In genomic region chr16:85752511-85753420, GRCh38 we compare ENCODE assay signal across 8 cellular contexts. TPM values are rescaled to one million over a fixed set of nuclear protein-coding genes. Genes with fewer than 3 reads are reported as not detected.
DNase-seq lines count a peak whose midpoint lies in the region; ATAC-seq and TF ChIP-seq lines count a peak whose summit lies in the region.

No MANE protein-coding gene starts in this region.

- H3K4me1 ChIP-seq in osteoblast (ENCODE audit: insufficient read depth, low read length), result peaks cover 19% of the 10 kb centered on the region

- H3K4me3 Mint-ChIP-seq in chondrocyte (ENCODE audit: unreplicated experiment), result no peak overlapping the region
- no peak overlapping the region for H3K4me3 Mint-ChIP-seq in T-helper 2 cell treated with Interferon-gamma antibody and Interleukin-4, amounts not matched to agents 5 μg/mL and 100 μg/mL, for 36 hours

- H3K27ac Mint-ChIP-seq in chondrocyte (ENCODE audit: unreplicated experiment), result no peak overlapping the region
- H3K27ac Mint-ChIP-seq in T-helper 2 cell treated with Interferon-gamma antibody and Interleukin-4, amounts not matched to agents 5 μg/mL and 100 μg/mL, for 36 hours, result no peak overlapping the region
- no peak overlapping the region for H3K27ac Mint-ChIP-seq in activated naive CD4-positive, alpha-beta T cell treated with anti-CD3 and anti-CD28 coated beads, Interleukin-2, amount 50 U/mL, for 72 hours

- H4K20me1 ChIP-seq in osteoblast (ENCODE audit: insufficient read depth, low read length), result no peaks in the 10 kb centered on the region

- no peak for ATAC-seq in activated naive CD4-positive, alpha-beta T cell treated with anti-CD3 and anti-CD28 coated beads, Interleukin-2, amount 50 U/mL, for 72 hours

- no peaks in the 10 kb centered on the region for H3K9me3 ChIP-seq in osteoblast (ENCODE audit: low read depth, low read length)

- no peaks in the 10 kb centered on the region for H3K9me3 Mint-ChIP-seq in chondrocyte (ENCODE audit: low read depth)
- no peaks in the 10 kb centered on the region for H3K9me3 Mint-ChIP-seq in T-helper 2 cell treated with Interferon-gamma antibody and Interleukin-4, amounts not matched to agents 5 μg/mL and 100 μg/mL, for 36 hours
- H3K9me3 Mint-ChIP-seq in activated naive CD4-positive, alpha-beta T cell treated with anti-CD3 and anti-CD28 coated beads, Interleukin-2, amount 50 U/mL, for 72 hours, result no peaks in the 10 kb centered on the region

- no peaks in the 10 kb centered on the region for H3K36me3 Mint-ChIP-seq in chondrocyte (ENCODE audit: low read depth)
- no peaks in the 10 kb centered on the region for H3K36me3 Mint-ChIP-seq in T-helper 2 cell treated with Interferon-gamma antibody and Interleukin-4, amounts not matched to agents 5 μg/mL and 100 μg/mL, for 36 hours (ENCODE audit: low read depth)
- no peaks in the 10 kb centered on the region for H3K36me3 Mint-ChIP-seq in activated naive CD4-positive, alpha-beta T cell treated with anti-CD3 and anti-CD28 coated beads, Interleukin-2, amount 50 U/mL, for 72 hours

- H3K27ac ChIP-seq in osteoblast (ENCODE audit: low read depth, low read length), result no peak overlapping the region

- no peak overlapping the region for H3K4me3 ChIP-seq in osteoblast (ENCODE audit: insufficient read depth, low read length)

- no peak overlapping the region for H3K4me2 ChIP-seq in osteoblast (ENCODE audit: insufficient read depth, low read length)

- H3K27me3 Mint-ChIP-seq in chondrocyte (ENCODE audit: low read depth), result peaks cover 5% of the 10 kb centered on the region
- H3K27me3 Mint-ChIP-seq in T-helper 2 cell treated with Interferon-gamma antibody and Interleukin-4, amounts not matched to agents 5 μg/mL and 100 μg/mL, for 36 hours (ENCODE audit: low read depth), result peaks cover 26% of the 10 kb centered on the region

- peaks cover 34% of the 10 kb centered on the region for H3K4me1 Mint-ChIP-seq in chondrocyte (ENCODE audit: low read depth)
- H3K4me1 Mint-ChIP-seq in T-helper 2 cell treated with Interferon-gamma antibody and Interleukin-4, amounts not matched to agents 5 μg/mL and 100 μg/mL, for 36 hours (ENCODE audit: low read depth), result peaks cover 3% of the 10 kb centered on the region

- TF ChIP-seq CTCF in chondrocyte (IDR thresholded peaks at IDR 0.05) (peak; percentile 40), osteoblast (IDR thresholded peaks at IDR 0.05; ENCODE audit: extremely low read depth, low read depth, low read length) (no peak)

- no peaks in the 10 kb centered on the region for H3K79me2 ChIP-seq in osteoblast (ENCODE audit: insufficient read depth, low read length)

- no peak overlapping the region for H2AFZ ChIP-seq in osteoblast (ENCODE audit: low read length)

- no peaks in the 10 kb centered on the region for H3K27me3 ChIP-seq in osteoblast (ENCODE audit: insufficient read depth, low read length)

- no peaks in the 10 kb centered on the region for H3K36me3 ChIP-seq in osteoblast (ENCODE audit: insufficient read depth, low read length)

- DNase-seq in EH (ENCODE audit: low read depth) (peak; percentile 32), NCI-H2171 (lab: John Stamatoyannopoulos, UW) (peak; percentile 36), chondrocyte (ENCODE audit: low spot score) (no peak), osteoblast (ENCODE audit: insufficient read length, low spot score, missing footprints) (peak; percentile 83), NCI-H2196 (lab: John Stamatoyannopoulos, UW; ENCODE audit: unreplicated experiment) (no peak)
- no peak for DNase-seq in T-helper 2 cell treated with Interferon-gamma antibody and Interleukin-4, amounts not matched to agents 5 μg/mL and 100 μg/mL, for 36 hours (ENCODE audit: low spot score)
- DNase-seq in activated naive CD4-positive, alpha-beta T cell treated with anti-CD3 and anti-CD28 coated beads, Interleukin-2, amount 50 U/mL, for 72 hours (ENCODE audit: low spot score in 2 of 2), result no peak
- DNase-seq in activated CD4-positive, CD25-positive, alpha-beta regulatory T cell treated with anti-CD3 and anti-CD28 coated beads, Interleukin-2, amount 50 U/mL, for 72 hours, result no peak

RNA-seq across cellular contexts. Expression of gene C16orf74, which starts 1.9 kb away (rescaled TPM):
- total RNA-seq in chondrocyte (0.82 to 1.6 TPM (median 1.0 TPM) in 3 replicates), osteoblast (0.59 and 0.72 TPM in 2 replicates)
- 1 to 10 TPM in 1 of 2 donors, under 1 TPM in 1; 0.46 to 1.4 TPM for total RNA-seq in activated naive CD4-positive, alpha-beta T cell treated with anti-CD3 and anti-CD28 coated beads, Interleukin-2, amount 50 U/mL, for 72 hours

RNA-seq across cellular contexts. Expression of gene EMC8, which starts 46.6 kb away (rescaled TPM):
- total RNA-seq in chondrocyte (26.3 to 30.1 TPM (median 27.4 TPM) in 3 replicates), osteoblast (28.6 and 30.1 TPM in 2 replicates)
- total RNA-seq in activated naive CD4-positive, alpha-beta T cell treated with anti-CD3 and anti-CD28 coated beads, Interleukin-2, amount 50 U/mL, for 72 hours, result 10 to 100 TPM; 31.0 to 38.6 TPM

RNA-seq across cellular contexts. Expression of gene COX4I1, which starts 46.7 kb away (rescaled TPM):
- 341 to 345 TPM (median 344 TPM) in 3 replicates for total RNA-seq in chondrocyte
- total RNA-seq in osteoblast, result 277 and 297 TPM in 2 replicates
- 100 to 1,000 TPM; 397 to 558 TPM for total RNA-seq in activated naive CD4-positive, alpha-beta T cell treated with anti-CD3 and anti-CD28 coated beads, Interleukin-2, amount 50 U/mL, for 72 hours

Comparison
In these comparisons a context has a peak if more than half of its experiments do, and no peak if none do; other contexts are left out.
1. DNase-seq: peak in EH (single experiment), NCI-H2171 (single experiment) and osteoblast (single experiment); none in chondrocyte (single experiment), T-helper 2 cell treated with Interferon-gamma antibody and Interleukin-4, amounts not matched to agents 5 μg/mL and 100 μg/mL, for 36 hours (single experiment), activated naive CD4-positive, alpha-beta T cell treated with anti-CD3 and anti-CD28 coated beads, Interleukin-2, amount 50 U/mL, for 72 hours (0 of 2), activated CD4-positive, CD25-positive, alpha-beta regulatory T cell treated with anti-CD3 and anti-CD28 coated beads, Interleukin-2, amount 50 U/mL, for 72 hours (single experiment) and NCI-H2196 (single experiment).